ENCODE assay signal across 10 cellular contexts in genomic region chr7:73526892-73527821, GRCh38. TPM values are rescaled to one million over a fixed set of nuclear protein-coding genes. Genes with fewer than 3 reads are reported as not detected.
DNase-seq lines count a peak whose midpoint lies in the region; ATAC-seq and TF ChIP-seq lines count a peak whose summit lies in the region.
"Had no signal": no experiment of that assay in that cellular context is flagged by ENCODE, and none has a peak within 500 bp of the region (broad histone marks: within the 10 kb centered on the region; RNA-seq: fewer than 3 reads in every experiment).

No MANE protein-coding gene starts in this region.

- H3K9ac ChIP-seq in H9 (ENCODE audit: extremely low read depth, insufficient read length, low read length) = no peak overlapping the region

- H4K5ac ChIP-seq in H9 (ENCODE audit: insufficient read length, low read depth, low read length) = no peak overlapping the region

- no peak overlapping the region for H4K8ac ChIP-seq in H9 (replicated peaks; ENCODE audit: insufficient read length, low read depth, low read length)

- no peak overlapping the region for H3K18ac ChIP-seq in H9 (ENCODE audit: insufficient read length, low read depth, low read length)

- no peaks in the 10 kb centered on the region for H3K9me2 ChIP-seq in OCI-LY7 (ENCODE audit: insufficient read depth, low read length)

- H2AK5ac ChIP-seq in H9 (ENCODE audit: insufficient read length, low read length) = no peak overlapping the region

- no peaks in the 10 kb centered on the region for H3K9me3 ChIP-seq in CD4-positive, alpha-beta memory T cell (ENCODE audit: control insufficient read depth in 1 of 2, low read length in 2 of 2)
- no peaks in the 10 kb centered on the region for H3K9me3 ChIP-seq in H9 (ENCODE audit: control insufficient read depth, low read depth, low read length)
- H3K9me3 ChIP-seq in OCI-LY7 (ENCODE audit: low read length) = no peaks in the 10 kb centered on the region

- peak overlapping the region in 7 of 8 donors; percentile 32 to 69 (median 56) for H3K4me3 Mint-ChIP-seq in CD4-positive, alpha-beta memory T cell
- H3K4me3 Mint-ChIP-seq in H9 = no peak overlapping the region
- H3K4me3 Mint-ChIP-seq in endothelial cell (ENCODE audit: unreplicated experiment) = no peak overlapping the region

- H3K4me1 ChIP-seq in CD4-positive, alpha-beta memory T cell (ENCODE audit: insufficient read depth, low read length) = peaks cover 41% of the 10 kb centered on the region
- no peaks in the 10 kb centered on the region for H3K4me1 ChIP-seq in H9 (ENCODE audit: insufficient read depth, low read length)
- peaks cover 55% of the 10 kb centered on the region for H3K4me1 ChIP-seq in OCI-LY7 (ENCODE audit: insufficient read depth, low read length, poor library complexity, severe bottlenecking)

- H3K27me3 ChIP-seq in CD4-positive, alpha-beta memory T cell (ENCODE audit: insufficient read depth, low read length) = no peaks in the 10 kb centered on the region
- H3K27me3 ChIP-seq in H9 (ENCODE audit: insufficient read depth, low read length) = no peaks in the 10 kb centered on the region

- POLR2A ChIA-PET in CD4-positive, alpha-beta memory T cell (lab: Charles Lee; ENCODE audit: partially characterized antibody) = interaction anchor here (0.9 to 2.6 kb wide), 4 partner anchors 21 to 51 kb away, joined by 3 to 17 read pairs (median 4); partner anchors contain the start of genes BCL7B and TBL2
- POLR2A ChIA-PET in OCI-LY7 (lab: Charles Lee) = interaction anchor here (0.6 to 1.4 kb wide), 11 partner anchors 26 to 618 kb away, joined by 3 to 9 read pairs (median 4); partner anchors contain the start of genes BCL7B and TBL2

- BruUV-seq in OCI-LY7 (replicated peaks; lab: Mats Ljungman, UMichigan) = no TSS peak

- no peaks in the 10 kb centered on the region for H3K79me1 ChIP-seq in H9 (ENCODE audit: insufficient read depth, low read depth, low read length, poor library complexity, severe bottlenecking)

- no peak overlapping the region for H3K23ac ChIP-seq in H9 (ENCODE audit: insufficient read length, low read depth, low read length)

- intact Hi-C loops in CD4-positive, alpha-beta memory T cell (cut with micrococcal nuclease) = no loop called here
- intact Hi-C loops in OCI-LY7 (cut with micrococcal nuclease; ENCODE audit: unreplicated experiment) = loop anchor here (1.0 to 10.0 kb wide), 3 partner anchors 30 to 208 kb away; partner anchors contain the start of genes ABHD11, BCL7B, BUD23 and DNAJC30

- H3K14ac ChIP-seq in H9 (ENCODE audit: insufficient read depth, low read length) = no peak overlapping the region

- no peaks in the 10 kb centered on the region for H4K20me1 ChIP-seq in H9 (ENCODE audit: control insufficient read depth, insufficient read depth, insufficient read length)
- H4K20me1 ChIP-seq in OCI-LY7 (ENCODE audit: insufficient read depth, low read length) = no peaks in the 10 kb centered on the region

- H2AFZ ChIP-seq in H9 (ENCODE audit: low read length) (no peak overlapping the region), OCI-LY7 (ENCODE audit: low read length) (peak overlapping the region; percentile 60; the same call in 1 of the 2 replicates)

- no peaks in the 10 kb centered on the region for H3K23me2 ChIP-seq in H9 (ENCODE audit: insufficient read length, low read depth, low read length, poor library complexity, severe bottlenecking)

- no peak overlapping the region for H2BK5ac ChIP-seq in H9 (ENCODE audit: insufficient read length, low read length)

- H3K79me2 ChIP-seq in H9 (ENCODE audit: insufficient read depth, low read length) (no peaks in the 10 kb centered on the region), OCI-LY7 (ENCODE audit: insufficient read depth, low read depth, low read length) (peaks cover 17% of the 10 kb centered on the region)

- no peak overlapping the region for H2BK120ac ChIP-seq in H9 (ENCODE audit: low read depth, low read length, poor library complexity, severe bottlenecking)

- H3K27ac Mint-ChIP-seq in CD4-positive, alpha-beta memory T cell = peak overlapping the region; percentile 69 to 92 (median 84)
- H3K27ac Mint-ChIP-seq in H9 (peak overlapping the region; percentile 22 to 92 (median 64); a peak in 3 of 7 replicates), endothelial cell (ENCODE audit: unreplicated experiment) (peak overlapping the region; percentile 86)

- no peak overlapping the region for H3K4me2 ChIP-seq in H9 (ENCODE audit: insufficient read depth, insufficient read length, low read length)
- peak overlapping the region; percentile 76 for H3K4me2 ChIP-seq in OCI-LY7 (ENCODE audit: low read length)

- peaks cover 27 to 45% (median 33%) of the 10 kb centered on the region in 4 donors for H3K4me1 Mint-ChIP-seq in CD4-positive, alpha-beta memory T cell
- H3K4me1 Mint-ChIP-seq in H9 (peaks cover 3 to 8% of the 10 kb centered on the region in 2 experiments; a peak in 3 of 4 replicates), endothelial cell (ENCODE audit: unreplicated experiment) (peaks cover 23% of the 10 kb centered on the region)

- H3K36me3 Mint-ChIP-seq in CD4-positive, alpha-beta memory T cell = peaks cover under 1 to 3% of the 10 kb centered on the region in 2 donors
- peaks cover 0 to under 1% (median 0%) of the 10 kb centered on the region in 3 experiments; a peak in 4 of 7 replicates for H3K36me3 Mint-ChIP-seq in H9 (ENCODE audit: insufficient read depth in 1 of 3, low read depth in 3 of 3)
- H3K36me3 Mint-ChIP-seq in endothelial cell (ENCODE audit: low read depth, unreplicated experiment) = no peaks in the 10 kb centered on the region

- DNase-seq in CD4-positive, alpha-beta memory T cell = no peak
- no peak for DNase-seq in H9
- peak; percentile 88 for DNase-seq in OCI-LY7 (ENCODE audit: low spot score)
- peak; percentile 5 for DNase-seq in endothelial cell (ENCODE audit: low spot score)
- DNase-seq in NCI-H345 (lab: John Stamatoyannopoulos, UW) = no peak
- DNase-seq: activated T-cell treated with anti-CD3 and anti-CD28 coated beads, Interleukin-2, amount 50 U/mL, for 1 hour; erythroblast had no signal

- WGBS in H9 (ENCODE audit: extremely low coverage, insufficient read length, low lambda C conversion rate) = no CpG with 5 or more reads among the region's 8 CpGs

- no peak overlapping the region for H2BK15ac ChIP-seq in H9 (ENCODE audit: low read depth, low read length)

- no peak for ATAC-seq in GM18519 (IDR thresholded peaks at IDR 0.05; ENCODE audit: low FRiP score, unreplicated experiment)
- ATAC-seq in GM19351 (IDR thresholded peaks at IDR 0.05; ENCODE audit: unreplicated experiment) = no peak
- ATAC-seq in GM18868 (IDR thresholded peaks at IDR 0.05; ENCODE audit: unreplicated experiment) = no peak

- peaks cover 0 to 2% of the 10 kb centered on the region in 2 donors for H3K27me3 Mint-ChIP-seq in CD4-positive, alpha-beta memory T cell
- H3K27me3 Mint-ChIP-seq in H9 (ENCODE audit: low read depth) (no peaks in the 10 kb centered on the region), endothelial cell (ENCODE audit: unreplicated experiment) (peaks cover 1% of the 10 kb centered on the region)

- H3T11ph ChIP-seq in H9 (ENCODE audit: low read length) = no peak overlapping the region

- no peak overlapping the region for H2BK20ac ChIP-seq in H9 (ENCODE audit: low read depth, low read length, poor library complexity, severe bottlenecking)

- peaks cover 0 to 2% (median 0%) of the 10 kb centered on the region in 8 donors for H3K9me3 Mint-ChIP-seq in CD4-positive, alpha-beta memory T cell
- H3K9me3 Mint-ChIP-seq in H9 (no peaks in the 10 kb centered on the region; a peak in 1 of 5 replicates), endothelial cell (ENCODE audit: unreplicated experiment) (no peaks in the 10 kb centered on the region)

- no peak overlapping the region for H3K4ac ChIP-seq in H9 (ENCODE audit: low read depth, low read length)

- no peak overlapping the region for H3K27ac ChIP-seq in CD4-positive, alpha-beta memory T cell (ENCODE audit: low read depth, low read length)
- no peak overlapping the region for H3K27ac ChIP-seq in H9 (ENCODE audit: insufficient read length, low read depth, low read length)
- peak overlapping the region; percentile 91 for H3K27ac ChIP-seq in OCI-LY7 (ENCODE audit: low read depth, low read length, poor library complexity, severe bottlenecking)

- H3K56ac ChIP-seq in H9 (ENCODE audit: insufficient read length, low read depth, low read length) = no peak overlapping the region

- no peaks in the 10 kb centered on the region for H3K36me3 ChIP-seq in CD4-positive, alpha-beta memory T cell (ENCODE audit: insufficient read depth, low read length)
- 0 out of 2 replicates have a peak, but pooled peaks cover 3% of the 10 kb centered on the region for H3K36me3 ChIP-seq in OCI-LY7 (ENCODE audit: insufficient read depth, low read length)

- CTCF ChIA-PET in CD4-positive, alpha-beta memory T cell (lab: Charles Lee; ENCODE audit: partially characterized antibody) = interaction anchor here (0.7 to 1.6 kb wide), 2 partner anchors 21 to 174 kb away, joined by 3 to 4 read pairs; no protein-coding TSS in a partner anchor
- CTCF ChIA-PET in OCI-LY7 (lab: Charles Lee; ENCODE audit: unreplicated experiment) = interaction anchor here (0.5 kb wide), 1 partner anchor 80 kb away, joined by 3 read pairs; no protein-coding TSS in a partner anchor

- no peak overlapping the region for H3K4me3 ChIP-seq in CD4-positive, alpha-beta memory T cell (ENCODE audit: low read length in 2 of 2)
- H3K4me3 ChIP-seq in OCI-LY7 (ENCODE audit: low read depth, low read length, poor library complexity, severe bottlenecking) = peak overlapping the region; percentile 22

- H2BK12ac ChIP-seq in H9 (ENCODE audit: insufficient read length, low read depth, low read length) = no peak overlapping the region

- no peak overlapping the region for H4K91ac ChIP-seq in H9 (ENCODE audit: insufficient read length, low read depth, low read length)

- TF ChIP-seq CTCF in H9 (conservative IDR thresholded peaks at IDR 0.05) (no peak), OCI-LY7 (conservative IDR thresholded peaks at IDR 0.05; ENCODE audit: low read length) (0 out of 2 replicates have a peak, but pooled peaks have one; percentile 21), endothelial cell (IDR thresholded peaks at IDR 0.05; ENCODE audit: unreplicated experiment) (no peak)

RNA-seq across cellular contexts. Expression of gene BAZ1B, which starts 5.1 kb away (rescaled TPM):
- 10 to 100 TPM; 75.3 to 78.6 TPM for total RNA-seq in CD4-positive, alpha-beta memory T cell
- polyA plus RNA-seq in CD4-positive, alpha-beta memory T cell = 10 to 100 TPM in 1 of 2 donors, 1 to 10 TPM in 1; 5.8 to 29.1 TPM
- total RNA-seq in H9 (2021) (95.7 and 96.4 TPM in 2 replicates), OCI-LY7 (2022) (109 and 117 TPM in 2 replicates), endothelial cell (ENCODE audit: unreplicated experiment) (56.5 TPM)
- total RNA-seq in OCI-LY7 (2014; rRNA removed; shearing (Covaris generic)) = 77.8 and 86.8 TPM in 2 replicates

RNA-seq across cellular contexts. Expression of gene BCL7B, which starts 30.3 kb away (rescaled TPM):
- 10 to 100 TPM; 57.0 to 58.0 TPM for total RNA-seq in CD4-positive, alpha-beta memory T cell
- polyA plus RNA-seq in CD4-positive, alpha-beta memory T cell = 100 to 1,000 TPM in 1 of 2 donors, 10 to 100 TPM in 1; 84.2 to 112 TPM
- 46.4 and 48.9 TPM in 2 replicates for total RNA-seq in H9 (2021)
- 27.7 and 31.7 TPM in 2 replicates for total RNA-seq in OCI-LY7 (2014; rRNA removed; shearing (Covaris generic))
- 47.1 and 51.7 TPM in 2 replicates for total RNA-seq in OCI-LY7 (2022)
- total RNA-seq in endothelial cell (ENCODE audit: unreplicated experiment) = 38.6 TPM

RNA-seq across cellular contexts. Expression of gene TBL2, which starts 51.2 kb away (rescaled TPM):
- total RNA-seq in CD4-positive, alpha-beta memory T cell = 10 to 100 TPM; 45.4 to 47.5 TPM
- 10 to 100 TPM; 15.6 to 20.5 TPM for polyA plus RNA-seq in CD4-positive, alpha-beta memory T cell
- total RNA-seq in H9 (2021) (24.9 and 26.7 TPM in 2 replicates), OCI-LY7 (2022) (42.8 and 47.9 TPM in 2 replicates), endothelial cell (ENCODE audit: unreplicated experiment) (22.4 TPM)
- 36.9 and 39.8 TPM in 2 replicates for total RNA-seq in OCI-LY7 (2014; rRNA removed; shearing (Covaris generic))

Comparison
In these comparisons a context has a peak if more than half of its experiments do, and no peak if none do; other contexts are left out.
1. DNase-seq: peak in OCI-LY7 (single experiment) and endothelial cell (single experiment); none in CD4-positive, alpha-beta memory T cell (0 of 5), H9 (single experiment) and NCI-H345 (single experiment).
2. H3K4me3 Mint-ChIP-seq: peak in CD4-positive, alpha-beta memory T cell (7 of 8); none in H9 (0 of 2) and endothelial cell (single experiment).
3. Peak in every context shown above with its lines, with median percentiles within 50 percentile points of each other: H3K27ac Mint-ChIP-seq.